1 cellular context compared by ENCODE assay signal in the genomic region with DNA sequence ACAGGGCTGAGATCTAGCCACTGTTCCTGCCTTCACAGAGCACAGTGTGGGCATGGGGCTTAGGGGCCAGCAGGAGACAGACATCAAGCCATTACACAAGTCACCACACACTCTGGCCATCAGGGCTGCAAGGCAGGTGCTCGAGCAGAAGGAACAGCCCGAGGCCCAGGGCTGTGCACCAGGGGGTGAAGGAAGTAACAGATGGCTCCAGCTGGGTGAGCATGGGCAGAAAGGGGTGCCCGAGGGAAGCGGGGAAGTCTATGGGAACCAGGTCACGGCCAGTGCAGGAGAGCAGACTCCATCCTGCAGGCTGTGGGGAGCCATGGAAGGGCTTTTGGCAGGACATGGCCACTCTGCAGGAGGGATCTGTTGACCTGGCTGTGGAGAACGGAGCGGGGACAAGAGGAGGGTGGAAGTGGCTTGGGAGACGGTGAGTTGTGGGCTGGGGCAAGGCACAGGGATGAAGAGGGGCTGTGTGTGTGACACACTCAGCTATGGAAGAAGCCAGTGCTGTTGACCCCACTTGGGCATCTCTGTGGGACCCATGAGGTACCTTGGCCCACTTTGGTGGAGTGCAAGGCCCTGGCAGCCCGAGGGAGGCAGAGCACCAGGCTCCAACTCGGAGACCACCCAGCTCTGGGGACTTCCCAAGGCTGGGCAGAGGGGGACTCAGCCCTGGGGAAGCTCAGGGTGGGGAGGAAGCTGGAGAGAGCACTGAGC.
TF ChIP-seq lines count a peak whose summit lies in the region.

No MANE protein-coding gene starts in this region.

TF ChIP-seq in GM23338, 12 proteins besides CTCF, POLR2A, EP300 and RAD21 (continued from another document):
- TF ChIP-seq, protein P1, sequence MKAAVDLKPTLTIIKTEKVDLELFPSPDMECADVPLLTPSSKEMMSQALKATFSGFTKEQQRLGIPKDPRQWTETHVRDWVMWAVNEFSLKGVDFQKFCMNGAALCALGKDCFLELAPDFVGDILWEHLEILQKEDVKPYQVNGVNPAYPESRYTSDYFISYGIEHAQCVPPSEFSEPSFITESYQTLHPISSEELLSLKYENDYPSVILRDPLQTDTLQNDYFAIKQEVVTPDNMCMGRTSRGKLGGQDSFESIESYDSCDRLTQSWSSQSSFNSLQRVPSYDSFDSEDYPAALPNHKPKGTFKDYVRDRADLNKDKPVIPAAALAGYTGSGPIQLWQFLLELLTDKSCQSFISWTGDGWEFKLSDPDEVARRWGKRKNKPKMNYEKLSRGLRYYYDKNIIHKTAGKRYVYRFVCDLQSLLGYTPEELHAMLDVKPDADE (IDR thresholded peaks at IDR 0.05), result no peak
- TF ChIP-seq, protein P2, sequence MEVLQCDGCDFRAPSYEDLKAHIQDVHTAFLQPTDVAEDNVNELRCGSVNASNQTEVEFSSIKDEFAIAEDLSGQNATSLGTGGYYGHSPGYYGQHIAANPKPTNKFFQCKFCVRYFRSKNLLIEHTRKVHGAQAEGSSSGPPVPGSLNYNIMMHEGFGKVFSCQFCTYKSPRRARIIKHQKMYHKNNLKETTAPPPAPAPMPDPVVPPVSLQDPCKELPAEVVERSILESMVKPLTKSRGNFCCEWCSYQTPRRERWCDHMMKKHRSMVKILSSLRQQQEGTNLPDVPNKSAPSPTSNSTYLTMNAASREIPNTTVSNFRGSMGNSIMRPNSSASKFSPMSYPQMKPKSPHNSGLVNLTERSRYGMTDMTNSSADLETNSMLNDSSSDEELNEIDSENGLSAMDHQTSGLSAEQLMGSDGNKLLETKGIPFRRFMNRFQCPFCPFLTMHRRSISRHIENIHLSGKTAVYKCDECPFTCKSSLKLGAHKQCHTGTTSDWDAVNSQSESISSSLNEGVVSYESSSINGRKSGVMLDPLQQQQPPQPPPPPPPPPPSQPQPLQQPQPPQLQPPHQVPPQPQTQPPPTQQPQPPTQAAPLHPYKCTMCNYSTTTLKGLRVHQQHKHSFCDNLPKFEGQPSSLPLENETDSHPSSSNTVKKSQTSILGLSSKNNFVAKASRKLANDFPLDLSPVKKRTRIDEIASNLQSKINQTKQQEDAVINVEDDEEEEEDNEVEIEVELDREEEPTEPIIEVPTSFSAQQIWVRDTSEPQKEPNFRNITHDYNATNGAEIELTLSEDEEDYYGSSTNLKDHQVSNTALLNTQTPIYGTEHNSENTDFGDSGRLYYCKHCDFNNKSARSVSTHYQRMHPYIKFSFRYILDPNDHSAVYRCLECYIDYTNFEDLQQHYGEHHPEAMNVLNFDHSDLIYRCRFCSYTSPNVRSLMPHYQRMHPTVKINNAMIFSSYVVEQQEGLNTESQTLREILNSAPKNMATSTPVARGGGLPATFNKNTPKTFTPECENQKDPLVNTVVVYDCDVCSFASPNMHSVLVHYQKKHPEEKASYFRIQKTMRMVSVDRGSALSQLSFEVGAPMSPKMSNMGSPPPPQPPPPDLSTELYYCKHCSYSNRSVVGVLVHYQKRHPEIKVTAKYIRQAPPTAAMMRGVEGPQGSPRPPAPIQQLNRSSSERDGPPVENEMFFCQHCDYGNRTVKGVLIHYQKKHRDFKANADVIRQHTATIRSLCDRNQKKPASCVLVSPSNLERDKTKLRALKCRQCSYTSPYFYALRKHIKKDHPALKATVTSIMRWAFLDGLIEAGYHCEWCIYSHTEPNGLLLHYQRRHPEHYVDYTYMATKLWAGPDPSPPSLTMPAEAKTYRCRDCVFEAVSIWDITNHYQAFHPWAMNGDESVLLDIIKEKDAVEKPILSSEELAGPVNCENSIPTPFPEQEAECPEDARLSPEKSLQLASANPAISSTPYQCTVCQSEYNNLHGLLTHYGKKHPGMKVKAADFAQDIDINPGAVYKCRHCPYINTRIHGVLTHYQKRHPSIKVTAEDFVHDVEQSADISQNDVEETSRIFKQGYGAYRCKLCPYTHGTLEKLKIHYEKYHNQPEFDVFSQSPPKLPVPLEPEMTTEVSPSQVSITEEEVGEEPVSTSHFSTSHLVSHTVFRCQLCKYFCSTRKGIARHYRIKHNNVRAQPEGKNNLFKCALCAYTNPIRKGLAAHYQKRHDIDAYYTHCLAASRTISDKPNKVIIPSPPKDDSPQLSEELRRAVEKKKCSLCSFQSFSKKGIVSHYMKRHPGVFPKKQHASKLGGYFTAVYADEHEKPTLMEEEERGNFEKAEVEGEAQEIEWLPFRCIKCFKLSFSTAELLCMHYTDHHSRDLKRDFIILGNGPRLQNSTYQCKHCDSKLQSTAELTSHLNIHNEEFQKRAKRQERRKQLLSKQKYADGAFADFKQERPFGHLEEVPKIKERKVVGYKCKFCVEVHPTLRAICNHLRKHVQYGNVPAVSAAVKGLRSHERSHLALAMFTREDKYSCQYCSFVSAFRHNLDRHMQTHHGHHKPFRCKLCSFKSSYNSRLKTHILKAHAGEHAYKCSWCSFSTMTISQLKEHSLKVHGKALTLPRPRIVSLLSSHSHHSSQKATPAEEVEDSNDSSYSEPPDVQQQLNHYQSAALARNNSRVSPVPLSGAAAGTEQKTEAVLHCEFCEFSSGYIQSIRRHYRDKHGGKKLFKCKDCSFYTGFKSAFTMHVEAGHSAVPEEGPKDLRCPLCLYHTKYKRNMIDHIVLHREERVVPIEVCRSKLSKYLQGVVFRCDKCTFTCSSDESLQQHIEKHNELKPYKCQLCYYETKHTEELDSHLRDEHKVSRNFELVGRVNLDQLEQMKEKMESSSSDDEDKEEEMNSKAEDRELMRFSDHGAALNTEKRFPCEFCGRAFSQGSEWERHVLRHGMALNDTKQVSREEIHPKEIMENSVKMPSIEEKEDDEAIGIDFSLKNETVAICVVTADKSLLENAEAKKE (CRISPR knock-in tag; IDR thresholded peaks at IDR 0.05), result no peak
- TF ChIP-seq POLR2AphosphoS5 (IDR thresholded peaks at IDR 0.05; ENCODE audit: low read depth), result no peak
- no peak for TF ChIP-seq JUNB (IDR thresholded peaks at IDR 0.05; ENCODE audit: unreplicated experiment)
- TF ChIP-seq NANOG (IDR thresholded peaks at IDR 0.05; ENCODE audit: borderline replicate concordance), result no peak
- TF ChIP-seq ZNF331 (CRISPR knock-in tag; IDR thresholded peaks at IDR 0.05; ENCODE audit: low read depth), result no peak
- TF ChIP-seq STAT1 (IDR thresholded peaks at IDR 0.05; ENCODE audit: unreplicated experiment), result no peak
- no peak for TF ChIP-seq EZH2 (IDR thresholded peaks at IDR 0.05; ENCODE audit: low read depth, unreplicated experiment)
